In the genomic region with DNA sequence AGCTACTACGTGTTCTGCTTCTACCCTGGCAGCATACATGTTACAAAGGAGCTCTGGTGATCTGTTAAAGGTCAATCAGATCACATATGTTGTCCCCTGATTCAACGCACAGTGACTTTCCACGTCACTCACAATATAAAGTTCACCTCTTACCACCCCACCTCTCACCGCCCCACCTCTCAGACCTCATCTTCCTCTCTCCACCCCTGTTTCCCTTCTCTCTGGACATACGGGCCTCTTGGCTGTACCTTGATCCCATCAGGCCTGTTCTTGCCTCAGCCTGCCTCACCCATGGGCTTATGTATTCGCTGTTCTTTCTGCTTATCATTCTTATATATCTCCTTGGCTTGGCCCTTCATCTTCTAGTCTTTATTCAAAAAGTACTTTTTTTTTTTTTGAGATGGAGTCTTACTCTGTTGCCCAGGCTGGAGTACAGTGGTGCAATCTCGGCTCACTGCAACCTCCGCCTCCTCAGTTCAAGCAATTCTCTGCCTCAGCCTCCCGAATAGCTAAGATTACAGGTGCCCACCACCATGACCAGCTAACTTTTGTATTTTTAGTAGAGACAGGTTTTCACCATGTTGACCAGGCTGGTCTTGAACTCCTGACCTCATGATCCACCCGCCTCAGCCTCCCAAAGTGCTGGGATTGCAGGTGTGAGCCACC, we compare ENCODE assay signal across 8 cellular contexts. TPM values are rescaled to one million over a fixed set of nuclear protein-coding genes. Genes with fewer than 3 reads are reported as not detected.
DNase-seq lines count a peak whose midpoint lies in the region; ATAC-seq, FAIRE-seq and TF ChIP-seq lines count a peak whose summit lies in the region.
"Not testable (repeated sequence)": the region's sequence is repeated elsewhere in the genome, so short reads cannot be mapped to it uniquely, and the experiment has no call there.
"Had no signal": no experiment of that assay in that cellular context is flagged by ENCODE, and none has a peak within 500 bp of the region (broad histone marks: within the 10 kb centered on the region; RNA-seq: fewer than 3 reads in every experiment).

No MANE protein-coding gene starts in this region.

- H4K20me1 ChIP-seq in Karpas-422 (ENCODE audit: insufficient read depth, low read depth, low read length); HepG2 (ENCODE audit: insufficient read depth, low read length): not testable (repeated sequence)

- H3K4me3 ChIP-seq in Karpas-422 (ENCODE audit: low read length); small intestine (ENCODE audit: low read depth in 1 of 2, low read length in 2 of 2): not testable (repeated sequence)
- peak overlapping the region in 2 of 3 experiments; percentile 1 to 14; a peak in 1 of 6 replicates for H3K4me3 ChIP-seq in HepG2 (replicated peaks in 1 of 3; ENCODE audit: insufficient read depth in 1 of 3, low read depth in 2 of 3, low read length in 3 of 3)

- H3K79me2 ChIP-seq in Karpas-422 (ENCODE audit: low read length) = peaks cover 17% of the 10 kb centered on the region
- H3K79me2 ChIP-seq in HepG2 (ENCODE audit: insufficient read depth, low read length) = peaks cover 11% of the 10 kb centered on the region

- not testable (repeated sequence) for TF ChIP-seq CTCF in HepG2 (CRISPR knock-in tag; IDR thresholded peaks at IDR 0.05); neural crest cell (conservative IDR thresholded peaks at IDR 0.05)

- H3K4me1 ChIP-seq in Karpas-422 (ENCODE audit: low read length) = peaks cover 15% of the 10 kb centered on the region
- peaks cover 69% of the 10 kb centered on the region for H3K4me1 ChIP-seq in HepG2 (ENCODE audit: insufficient read depth, low read length)
- not testable (repeated sequence) for H3K4me1 ChIP-seq in small intestine (ENCODE audit: control insufficient read depth in 2 of 2, insufficient read depth in 1 of 2, low read depth in 1 of 2, low read length in 1 of 2)

- in situ Hi-C loops in HepG2 (cut with HindIII; ENCODE audit: extremely low pct_ligation_motif_present, low pct_unique_long_range_greater_than_20kb) = not testable (repeated sequence)

- TF ChIP-seq POLR2A in HepG2 (IDR thresholded peaks at IDR 0.05; ENCODE audit: insufficient read depth in 1 of 2, low read depth in 2 of 2, low read length in 2 of 2) = peak in 1 of 2 experiments; percentile 29; a peak in 1 of 4 replicates

- not testable (repeated sequence) for TF ChIP-seq RAD21 in HepG2 (CRISPR knock-in tag; IDR thresholded peaks at IDR 0.05)

- H3K9me2 ChIP-seq in Karpas-422 (replicated peaks; ENCODE audit: insufficient read depth, low read length) = not testable (repeated sequence)

- not testable (repeated sequence) for H3K9ac ChIP-seq in Karpas-422 (ENCODE audit: low read length)
- peak overlapping the region; percentile 31; the same call in 1 of the 2 replicates for H3K9ac ChIP-seq in HepG2 (ENCODE audit: insufficient read depth, low read depth, low read length)

- H3K9me3 ChIP-seq in Karpas-422 (ENCODE audit: low read length); HepG2 (ENCODE audit: low read length); small intestine (ENCODE audit: control insufficient read depth, low read depth): not testable (repeated sequence)

- peak overlapping the region; percentile 1 for H3K27ac Mint-ChIP-seq in dendritic cell treated with granulocyte-macrophage colony-stimulating factor and Interleukin-4, amounts not matched to agents 40 ng/mL and 50 ng/mL, for 4 days
- H3K27ac Mint-ChIP-seq in neural crest cell (ENCODE audit: unreplicated experiment) = not testable (repeated sequence)

- not testable (repeated sequence) for H3K36me3 Mint-ChIP-seq in dendritic cell treated with granulocyte-macrophage colony-stimulating factor and Interleukin-4, amounts not matched to agents 40 ng/mL and 50 ng/mL, for 4 days (ENCODE audit: low read depth); neural crest cell (ENCODE audit: low read depth)

- CTCF ChIA-PET in HepG2 (lab: Yijun Ruan, JAX; ENCODE audit: low intra/inter-chr PET ratio, low total read pairs) = not testable (repeated sequence)

- DNase-seq in Karpas-422 (peak; percentile 20), HepG2 (ENCODE audit: low spot score) (peak; percentile 51), small intestine (peak; percentile 80)
- DNase-seq in activated CD8-positive, alpha-beta memory T cell treated with anti-CD3 and anti-CD28 coated beads, Interleukin-2, amount 50 U/mL, for 48 hours = peak; percentile 15
- DNase-seq in neural crest cell (ENCODE audit: low read depth, low spot score) = not testable (repeated sequence)

- not testable (repeated sequence) for H3K4me1 Mint-ChIP-seq in dendritic cell treated with granulocyte-macrophage colony-stimulating factor and Interleukin-4, amounts not matched to agents 40 ng/mL and 50 ng/mL, for 4 days (ENCODE audit: low read depth)
- peaks cover 19% of the 10 kb centered on the region for H3K4me1 Mint-ChIP-seq in neural crest cell

- peaks cover 16% of the 10 kb centered on the region for H3K27me3 Mint-ChIP-seq in dendritic cell treated with granulocyte-macrophage colony-stimulating factor and Interleukin-4, amounts not matched to agents 40 ng/mL and 50 ng/mL, for 4 days
- H3K27me3 Mint-ChIP-seq in neural crest cell (ENCODE audit: low read depth) = not testable (repeated sequence)

- not testable (repeated sequence) for H3K4me3 Mint-ChIP-seq in dendritic cell treated with granulocyte-macrophage colony-stimulating factor and Interleukin-4, amounts not matched to agents 40 ng/mL and 50 ng/mL, for 4 days
- peak overlapping the region; percentile 17 for H3K4me3 Mint-ChIP-seq in neural crest cell

- not testable (repeated sequence) for H3K4me2 ChIP-seq in Karpas-422 (ENCODE audit: low read depth, low read length, poor library complexity, severe bottlenecking)
- peak overlapping the region; percentile 73 for H3K4me2 ChIP-seq in HepG2 (ENCODE audit: low read depth, low read length)

- H3K9me3 Mint-ChIP-seq in dendritic cell treated with granulocyte-macrophage colony-stimulating factor and Interleukin-4, amounts not matched to agents 40 ng/mL and 50 ng/mL, for 4 days; neural crest cell: not testable (repeated sequence)

- FAIRE-seq in HepG2 (lab: Jason Lieb, UNC); small intestine (lab: Jason Lieb, UNC): not testable (repeated sequence)

- BruUV-seq in HepG2 (replicated peaks; lab: Mats Ljungman, UMichigan) = not testable (repeated sequence)

- H3K27me3 ChIP-seq in Karpas-422 (ENCODE audit: low read length); HepG2 (ENCODE audit: control insufficient read depth in 1 of 2, insufficient read depth in 2 of 2, low read length in 2 of 2); small intestine (ENCODE audit: control insufficient read depth in 2 of 2, insufficient read depth in 2 of 2, low read length in 2 of 2): not testable (repeated sequence)

- TF ChIP-seq EP300 in HepG2 (IDR thresholded peaks at IDR 0.05; ENCODE audit: low read depth in 2 of 2, low read length in 2 of 2); HepG2 (CRISPR knock-in tag; IDR thresholded peaks at IDR 0.05; ENCODE audit: borderline replicate concordance): not testable (repeated sequence)

- intact Hi-C loops in dendritic cell treated with granulocyte-macrophage colony-stimulating factor and Interleukin-4, amounts not matched to agents 40 ng/mL and 50 ng/mL, for 4 days (cut with micrococcal nuclease) = loop anchor here (10.0 kb wide), 1 partner anchor 302 kb away; no protein-coding TSS in a partner anchor
- intact Hi-C loops in HepG2 (cut with micrococcal nuclease; ENCODE audit: unreplicated experiment) = not testable (repeated sequence)

- H3K27ac ChIP-seq in Karpas-422 (ENCODE audit: low read length); HepG2 (ENCODE audit: extremely low read length, insufficient read depth, low read length); small intestine (ENCODE audit: low read depth in 1 of 2, low read length in 1 of 2): not testable (repeated sequence)

- 39% methylated on average over 10 of the region's 10 CpGs for WGBS in HepG2 (ENCODE audit: low lambda C conversion rate)
- WGBS in small intestine, 3 donors = 58 to 77% (median 63%) methylated on average over 10 of the region's 10 CpGs

- not testable (repeated sequence) for H2AFZ ChIP-seq in Karpas-422 (ENCODE audit: low read length)
- H2AFZ ChIP-seq in HepG2 (ENCODE audit: low read length) = peak overlapping the region; percentile 98

- 0 out of 3 replicates have a peak, but pooled peaks have one; percentile 9 for ATAC-seq in HepG2

- POLR2A ChIA-PET in HepG2 (lab: Yijun Ruan, JAX) = interaction anchor here (0.6 to 2.7 kb wide), 2 partner anchors 16 to 261 kb away, joined by 3 to 6 read pairs; no protein-coding TSS in a partner anchor

- not testable (repeated sequence) for H3K36me3 ChIP-seq in Karpas-422 (ENCODE audit: insufficient read depth, low read length); HepG2 (replicated peaks in 1 of 2; ENCODE audit: control insufficient read depth in 1 of 2, insufficient read depth in 2 of 2, low read length in 2 of 2); small intestine (ENCODE audit: control insufficient read depth in 2 of 2, insufficient read depth in 2 of 2, low read length in 2 of 2)

RNA-seq across cellular contexts. Expression of a gene that starts 3.9 kb away (rescaled TPM):
- total RNA-seq in Karpas-422 (2014; rRNA removed; shearing (Covaris generic); ENCODE audit: low replicate concordance) = 22.3 and 23.2 TPM in 2 replicates
- 21.5 and 37.7 TPM in 2 replicates for total RNA-seq in HepG2 (2016; rRNA removed; fragmentation: Illumina TruSeq; extraction: Trizol)
- total RNA-seq in HepG2 (2016; cell fraction: cytosol; rRNA removed; fragmentation: Illumina TruSeq; extraction: Trizol; ENCODE audit: low read depth) = 10.8 and 13.1 TPM in 2 replicates
- total RNA-seq in HepG2 (2016; cell fraction: insoluble cytoplasmic fraction; rRNA removed; fragmentation: Illumina TruSeq; extraction: Trizol) = 22.3 and 35.2 TPM in 2 replicates
- 11.2 and 12.6 TPM in 2 replicates for total RNA-seq in HepG2 (2016; cell fraction: membrane; rRNA removed; fragmentation: Illumina TruSeq; extraction: Trizol)
- 49.3 and 55.3 TPM in 2 replicates for total RNA-seq in HepG2 (2016; cell fraction: nucleus; rRNA removed; fragmentation: Illumina TruSeq; extraction: Trizol)
- 19.8 and 20.7 TPM in 2 replicates for polyA plus RNA-seq in HepG2 (2011; rRNA removed)
- polyA plus RNA-seq in HepG2 (2011; cell fraction: cytosol; rRNA removed) = 6.0 and 7.9 TPM in 2 replicates
- polyA plus RNA-seq in HepG2 (2011; cell fraction: nucleus; rRNA removed) = 24.4 and 28.4 TPM in 2 replicates
- 21.5 and 23.5 TPM in 2 replicates for polyA plus RNA-seq in HepG2 (2012)
- 0.87 and 1.2 TPM in 2 replicates for polyA plus RNA-seq in HepG2 (2016; cell fraction: cytosol; fragmentation: Illumina TruSeq; extraction: Trizol; ENCODE audit: low read depth)
- 15.4 and 18.6 TPM in 2 replicates for polyA plus RNA-seq in HepG2 (2016; cell fraction: insoluble cytoplasmic fraction; fragmentation: Illumina TruSeq; extraction: Trizol; ENCODE audit: low read depth)
- polyA plus RNA-seq in HepG2 (2016; cell fraction: membrane; fragmentation: Illumina TruSeq; extraction: Trizol; ENCODE audit: low read depth) = 2.7 and 3.2 TPM in 2 replicates
- polyA plus RNA-seq in HepG2 (2016; cell fraction: nucleus; fragmentation: Illumina TruSeq; extraction: Trizol; ENCODE audit: insufficient read depth, low read depth) = 46.4 and 56.1 TPM in 2 replicates
- 26.0 and 26.7 TPM in 2 replicates for polyA minus RNA-seq in HepG2 (2011; rRNA and poly(A)+ RNA removed; ENCODE audit: low replicate concordance)
- polyA minus RNA-seq in HepG2 (2011; cell fraction: cytosol; rRNA and poly(A)+ RNA removed) = 14.5 and 16.8 TPM in 2 replicates
- 55.7 and 58.8 TPM in 2 replicates for polyA minus RNA-seq in HepG2 (2011; cell fraction: nucleus; rRNA and poly(A)+ RNA removed)
- total RNA-seq in neural crest cell = 47.0 and 52.9 TPM in 2 replicates
- polyA plus RNA-seq in small intestine = 10 to 100 TPM in 1 of 3 donors, 1 to 10 TPM in 2; 7.3 to 12.8 (median 8.5) TPM

RNA-seq across cellular contexts. Expression of a gene that starts 50.2 kb away (rescaled TPM):
- total RNA-seq in Karpas-422 (2014; rRNA removed; shearing (Covaris generic); ENCODE audit: low replicate concordance) = 0.56 and 2.4 TPM in 2 replicates
- 0.13 TPM in 1 of 2 replicates, not detected in the other for total RNA-seq in HepG2 (2016; rRNA removed; fragmentation: Illumina TruSeq; extraction: Trizol)
- not detected in 2 replicates for total RNA-seq in HepG2 (2016; cell fraction: cytosol; rRNA removed; fragmentation: Illumina TruSeq; extraction: Trizol; ENCODE audit: low read depth)
- total RNA-seq in HepG2 (2016; cell fraction: insoluble cytoplasmic fraction; rRNA removed; fragmentation: Illumina TruSeq; extraction: Trizol) = 0.06 TPM in 1 of 2 replicates, not detected in the other
- total RNA-seq in HepG2 (2016; cell fraction: membrane; rRNA removed; fragmentation: Illumina TruSeq; extraction: Trizol) = 0.06 TPM in 1 of 2 replicates, not detected in the other
- not detected in 2 replicates for total RNA-seq in HepG2 (2016; cell fraction: nucleus; rRNA removed; fragmentation: Illumina TruSeq; extraction: Trizol)
- polyA plus RNA-seq in HepG2 (2011; rRNA removed) = 0.07 and 0.10 TPM in 2 replicates
- polyA plus RNA-seq in HepG2 (2011; cell fraction: cytosol; rRNA removed) = 0.08 and 0.12 TPM in 2 replicates
- 0.06 TPM in 1 of 2 replicates, not detected in the other for polyA plus RNA-seq in HepG2 (2011; cell fraction: nucleus; rRNA removed)
- not detected in 2 replicates for polyA plus RNA-seq in HepG2 (2012)
- not detected in 2 replicates for polyA plus RNA-seq in HepG2 (2016; cell fraction: cytosol; fragmentation: Illumina TruSeq; extraction: Trizol; ENCODE audit: low read depth)
- not detected in 2 replicates for polyA plus RNA-seq in HepG2 (2016; cell fraction: insoluble cytoplasmic fraction; fragmentation: Illumina TruSeq; extraction: Trizol; ENCODE audit: low read depth)
- polyA plus RNA-seq in HepG2 (2016; cell fraction: membrane; fragmentation: Illumina TruSeq; extraction: Trizol; ENCODE audit: low read depth) = not detected in 2 replicates
- polyA plus RNA-seq in HepG2 (2016; cell fraction: nucleus; fragmentation: Illumina TruSeq; extraction: Trizol; ENCODE audit: insufficient read depth, low read depth) = not detected in 2 replicates
- polyA minus RNA-seq in HepG2 (2011; rRNA and poly(A)+ RNA removed; ENCODE audit: low replicate concordance) = 0.26 and 17.3 TPM in 2 replicates
- 0.35 TPM in 1 of 2 replicates, not detected in the other for polyA minus RNA-seq in HepG2 (2011; cell fraction: cytosol; rRNA and poly(A)+ RNA removed)
- not detected in 2 replicates for polyA minus RNA-seq in HepG2 (2011; cell fraction: nucleus; rRNA and poly(A)+ RNA removed)
- total RNA-seq in neural crest cell = 93.5 and 96.2 TPM in 2 replicates
- polyA plus RNA-seq in small intestine = under 1 TPM in 1 of 3 donors, not detected in 2; 0.79 TPM
- total RNA-seq: CD4-positive, CD25-positive, alpha-beta regulatory T cell; CD8-positive, alpha-beta T cell had no signal
- polyA plus RNA-seq: CD4-positive, CD25-positive, alpha-beta regulatory T cell had no signal

Comparison
In these comparisons a context has a peak if more than half of its experiments do, and no peak if none do; other contexts are left out.
1. RNA of a gene that starts 50.2 kb away (total RNA-seq): 93.5 to 96.2 TPM in neural crest cell; 0.56 to 2.4 TPM in Karpas-422 and 0.06 to 0.13 TPM in HepG2; every median in the first group is over 10 times any median in the second.